Comparison of ENCODE assay signal across 15 cellular contexts in the genomic region with DNA sequence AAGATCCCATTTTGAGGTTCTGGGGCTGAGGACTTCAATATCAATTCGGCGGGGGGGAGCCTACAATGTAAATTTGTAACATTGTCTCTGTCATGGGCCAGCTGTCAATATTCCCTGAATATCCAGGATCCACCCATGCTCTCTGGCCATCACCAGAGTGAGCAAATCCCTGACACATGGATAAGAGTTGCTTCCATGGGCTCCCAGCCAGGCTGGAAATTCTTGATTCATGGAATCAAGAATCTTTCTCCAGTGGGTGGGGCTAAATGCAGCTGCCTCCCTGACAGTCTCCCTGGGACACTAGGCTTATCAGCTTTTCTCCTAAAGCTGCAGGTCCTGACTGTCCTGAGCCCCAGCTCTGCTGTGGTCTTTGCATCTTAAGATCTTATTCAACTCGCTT.
"Had no signal": no experiment of that assay in that cellular context is flagged by ENCODE, and none has a peak within 500 bp of the region (broad histone marks: within the 10 kb centered on the region; RNA-seq: fewer than 3 reads in every experiment).

No MANE protein-coding gene starts in this region.

- H3K4me1 ChIP-seq: body of pancreas, left ventricle myocardium inferior, pancreas had no signal

- H3K36me3 ChIP-seq: left ventricle myocardium inferior, pancreas, thoracic aorta had no signal

- H3K4me3 Mint-ChIP-seq: activated naive CD4-positive, alpha-beta T cell treated with anti-CD3 and anti-CD28 coated beads, Interleukin-2, amount 50 U/mL, for 24 hours; activated T-cell treated with anti-CD3 and anti-CD28 coated beads, Interleukin-2, amount 50 U/mL, for 24 hours; stimulated activated naive CD8-positive, alpha-beta T cell treated with anti-CD3 and anti-CD28 coated beads, Interleukin-15, amount 100 ng/mL, for 72 hours; T-helper 1 cell treated with Interleukin-12 subunit alpha and Interleukin-12 subunit beta and Interleukin-4 antibody, amounts not matched to agents 30 μg/mL and 1 μg/mL, for 36 hours had no signal

- DNase-seq: activated effector memory CD4-positive, alpha-beta T cell treated with Interleukin-2 at 50 U/mL for 16 hours; activated T-cell treated with anti-CD3 and anti-CD28 coated beads, Interleukin-2, amount 50 U/mL, for 24 hours; body of pancreas; dermis blood vessel endothelial cell; foreskin melanocyte; left ventricle myocardium inferior; mesenchymal stem cell; pancreas; retina; stimulated activated CD4-positive, alpha-beta T cell treated with anti-CD3 and anti-CD28 coated beads, Interleukin-4, amount 100 ng/mL, for 4 hours; stimulated activated naive CD8-positive, alpha-beta T cell treated with anti-CD3 and anti-CD28 coated beads, Interleukin-15, amount 100 ng/mL, for 72 hours had no signal

- H3K4me3 ChIP-seq: body of pancreas, left ventricle myocardium inferior, pancreas, skin epidermis, thoracic aorta had no signal

- H3K27me3 ChIP-seq: body of pancreas had no signal

- H3K9me3 ChIP-seq: body of pancreas, left ventricle myocardium inferior, pancreas, thoracic aorta had no signal

- ATAC-seq: body of pancreas; pancreas; stimulated activated naive CD8-positive, alpha-beta T cell treated with anti-CD3 and anti-CD28 coated beads, Interleukin-15, amount 100 ng/mL, for 72 hours had no signal

- H3K27me3 Mint-ChIP-seq: activated naive CD4-positive, alpha-beta T cell treated with anti-CD3 and anti-CD28 coated beads, Interleukin-2, amount 50 U/mL, for 24 hours; activated T-cell treated with anti-CD3 and anti-CD28 coated beads, Interleukin-2, amount 50 U/mL, for 24 hours; stimulated activated naive CD8-positive, alpha-beta T cell treated with anti-CD3 and anti-CD28 coated beads, Interleukin-15, amount 100 ng/mL, for 72 hours had no signal

- H3K27ac Mint-ChIP-seq: activated naive CD4-positive, alpha-beta T cell treated with anti-CD3 and anti-CD28 coated beads, Interleukin-2, amount 50 U/mL, for 24 hours; activated T-cell treated with anti-CD3 and anti-CD28 coated beads, Interleukin-2, amount 50 U/mL, for 24 hours; T-helper 1 cell treated with Interleukin-12 subunit alpha and Interleukin-12 subunit beta and Interleukin-4 antibody, amounts not matched to agents 30 μg/mL and 1 μg/mL, for 36 hours had no signal

- H3K27ac ChIP-seq: body of pancreas, left ventricle myocardium inferior, pancreas, skin epidermis, thoracic aorta had no signal

- H3K9me3 Mint-ChIP-seq: activated naive CD4-positive, alpha-beta T cell treated with anti-CD3 and anti-CD28 coated beads, Interleukin-2, amount 50 U/mL, for 24 hours; activated T-cell treated with anti-CD3 and anti-CD28 coated beads, Interleukin-2, amount 50 U/mL, for 24 hours; stimulated activated naive CD8-positive, alpha-beta T cell treated with anti-CD3 and anti-CD28 coated beads, Interleukin-15, amount 100 ng/mL, for 72 hours; T-helper 1 cell treated with Interleukin-12 subunit alpha and Interleukin-12 subunit beta and Interleukin-4 antibody, amounts not matched to agents 30 μg/mL and 1 μg/mL, for 36 hours had no signal

- H3K36me3 Mint-ChIP-seq: activated naive CD4-positive, alpha-beta T cell treated with anti-CD3 and anti-CD28 coated beads, Interleukin-2, amount 50 U/mL, for 24 hours had no signal
